In the genomic region with DNA sequence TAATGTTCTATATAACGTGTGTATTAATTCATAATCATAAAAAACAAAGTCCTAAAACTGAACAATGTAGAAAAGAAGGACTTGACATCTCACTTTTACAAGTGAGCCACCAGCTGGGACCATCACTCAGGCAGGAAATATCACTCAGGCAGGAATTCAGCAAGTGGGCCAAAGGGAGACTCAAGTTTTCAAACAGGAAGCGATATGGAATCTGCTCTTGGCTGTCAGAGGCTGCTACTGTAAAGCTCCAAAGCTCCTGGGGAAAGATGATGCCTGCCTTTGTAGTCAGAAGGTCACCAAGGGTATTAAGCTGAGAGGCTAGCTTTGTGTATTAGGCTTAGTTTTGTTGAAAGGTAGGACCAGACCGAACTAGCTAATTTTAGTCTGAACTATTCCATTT, we compare ENCODE assay signal across 1 cellular context.
TF ChIP-seq lines count a peak whose summit lies in the region.

No MANE protein-coding gene starts in this region.

TF ChIP-seq in HEK293T, 16 proteins besides CTCF, POLR2A, EP300 and RAD21 (continued from another document):
- TF ChIP-seq CTBP1 (IDR thresholded peaks at IDR 0.05; ENCODE audit: borderline replicate concordance) = no peak
- no peak for TF ChIP-seq FOXA1 (IDR thresholded peaks at IDR 0.05)
- TF ChIP-seq ELF4 (IDR thresholded peaks at IDR 0.05) = no peak
- no peak for TF ChIP-seq ZNF384 (IDR thresholded peaks at IDR 0.05)
